9 cellular contexts compared by ENCODE assay signal in genomic region chr6:11043961-11044711, GRCh38. TPM values are rescaled to one million over a fixed set of nuclear protein-coding genes. Genes with fewer than 3 reads are reported as not detected.
DNase-seq lines count a peak whose midpoint lies in the region; ATAC-seq, FAIRE-seq and TF ChIP-seq lines count a peak whose summit lies in the region.
"Had no signal": no experiment of that assay in that cellular context is flagged by ENCODE, and none has a peak within 500 bp of the region (broad histone marks: within the 10 kb centered on the region; RNA-seq: fewer than 3 reads in every experiment).

A gene with protein sequence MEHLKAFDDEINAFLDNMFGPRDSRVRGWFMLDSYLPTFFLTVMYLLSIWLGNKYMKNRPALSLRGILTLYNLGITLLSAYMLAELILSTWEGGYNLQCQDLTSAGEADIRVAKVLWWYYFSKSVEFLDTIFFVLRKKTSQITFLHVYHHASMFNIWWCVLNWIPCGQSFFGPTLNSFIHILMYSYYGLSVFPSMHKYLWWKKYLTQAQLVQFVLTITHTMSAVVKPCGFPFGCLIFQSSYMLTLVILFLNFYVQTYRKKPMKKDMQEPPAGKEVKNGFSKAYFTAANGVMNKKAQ (minus strand): TSS chr6:11044305. CDS start chr6:11044230, 75 bp downstream.

- 31% methylated on average over 46 of the region's 124 CpGs for WGBS in GM12878 (ENCODE audit: insufficient coverage, insufficient replicate concordance, low lambda C conversion rate, missing lambda C conversion rate)

- BruUV-seq in GM12878 (replicated peaks; lab: Mats Ljungman, UMichigan), result no TSS peak

- H3K4me3 ChIP-seq in GM12878, result peak within 1 kb of the TSS; percentile 58
- peak within 1 kb of the TSS; percentile 67 for H3K4me3 ChIP-seq in iPS-20b (ENCODE audit: low read length)

- no peak for TF ChIP-seq EP300 in GM12878 (IDR thresholded peaks at IDR 0.05; ENCODE audit: borderline replicate concordance in 1 of 2, control insufficient read depth in 1 of 2, low read depth in 2 of 2, low read length in 2 of 2)

- in situ Hi-C loops in GM12878 (cut with MboI), result no loop called here

- CTCF ChIA-PET in GM12878 (lab: Yijun Ruan, JAX), result no interaction called here

- TF ChIP-seq POLR2A in GM12878 (IDR thresholded peaks at IDR 0.05; ENCODE audit: low read depth, low read length), result no peak

- H3K27me3 ChIP-seq in GM12878 (replicated peaks in 1 of 2; ENCODE audit: control insufficient read depth in 2 of 2, insufficient read depth in 2 of 2, low read length in 1 of 2) (peaks cover 8 to 22% of the 10 kb centered on the region in 2 experiments), iPS-20b (ENCODE audit: insufficient read depth, low read length) (peaks cover 67% of the 10 kb centered on the region)

- DNase-seq in CMK (ENCODE audit: low read depth) (peak; percentile 35), GM20000 (ENCODE audit: low spot score) (peak; percentile 84), NCI-H748 (lab: John Stamatoyannopoulos, UW; ENCODE audit: unreplicated experiment) (peak; percentile 86), GM12878 (ENCODE audit: low read depth, low spot score) (no peak), NCI-H446 treated with DMSO at 0.1 percent for 48 hours (lab: John Stamatoyannopoulos, UW) (no peak)
- DNase-seq in stimulated activated CD4-positive, alpha-beta T cell treated with anti-CD3 and anti-CD28 coated beads, Interleukin-2, amount 100 ng/mL, for 48 hours, result peak; percentile 27 to 37

- no peaks in the 10 kb centered on the region for H4K20me1 ChIP-seq in GM12878 (ENCODE audit: control insufficient read depth, insufficient read depth)

- H3K27ac ChIP-seq in GM12878 (ENCODE audit: control insufficient read depth, insufficient read depth), result no peak within 1 kb of the TSS
- no peak within 1 kb of the TSS for H3K27ac ChIP-seq in iPS-20b (ENCODE audit: low read length)

- RAD21 ChIA-PET in GM12878 (lab: Charles Lee; ENCODE audit: unreplicated experiment), result no interaction called here

- SMC1A ChIA-PET in GM12878 (lab: Charles Lee; ENCODE audit: uncharacterized antibody, unreplicated experiment), result no interaction called here

- H2AFZ ChIP-seq in GM12878 (ENCODE audit: control insufficient read depth, low read depth, low read length), result peak within 1 kb of the TSS; percentile 4; the same call in 1 of the 2 replicates

- H3K36me3 ChIP-seq in GM12878 (ENCODE audit: control insufficient read depth in 2 of 2, insufficient read depth in 2 of 2, low read length in 1 of 2), result no peaks in the 10 kb centered on the region
- no peaks in the 10 kb centered on the region for H3K36me3 ChIP-seq in iPS-20b (ENCODE audit: insufficient read depth, low read depth, low read length)

- no peak for FAIRE-seq in GM12878 (lab: Jason Lieb, UNC)
- FAIRE-seq: TTC549 had no signal

- no peak within 1 kb of the TSS for H3K9ac ChIP-seq in GM12878 (ENCODE audit: control insufficient read depth, insufficient read depth, low read length)
- H3K9ac ChIP-seq in iPS-20b (ENCODE audit: low read depth, low read length), result no peak within 1 kb of the TSS

- TF ChIP-seq RAD21 in GM12878 (IDR thresholded peaks at IDR 0.05; ENCODE audit: insufficient read depth, low read depth, low read length), result peak; percentile 28; the same call in 1 of the 2 replicates

- intact Hi-C loops in GM12878 (cut with micrococcal nuclease; ENCODE audit: unreplicated experiment), result no loop called here

- POLR2A ChIA-PET in GM12878 (lab: Charles Lee), result no interaction called here

- TF ChIP-seq CTCF in GM20000 (IDR thresholded peaks at IDR 0.05; ENCODE audit: extremely low read depth, missing control alignments), result peak; percentile 99
- peak; percentile 33 to 47 (median 42); a peak in 5 of 6 replicates for TF ChIP-seq CTCF in GM12878 (IDR thresholded peaks at IDR 0.05 in 2 of 3, conservative IDR thresholded peaks at IDR 0.05 in 1 of 3; ENCODE audit: control insufficient read depth in 2 of 3, extremely low read depth in 1 of 3, insufficient read depth in 1 of 3, low read depth in 3 of 3, low read length in 3 of 3)

- ATAC-seq in GM12878, result peak; percentile 78
- ATAC-seq in HG03135 (IDR thresholded peaks at IDR 0.05; ENCODE audit: unreplicated experiment), result no peak

- peak within 1 kb of the TSS; percentile 94 for H3K4me2 ChIP-seq in GM12878 (ENCODE audit: control insufficient read depth, insufficient read depth)

- H3K4me1 ChIP-seq in GM12878 (ENCODE audit: control insufficient read depth, insufficient read depth, low read length) (0 out of 2 replicates have a peak, but pooled peaks cover 4% of the 10 kb centered on the region), iPS-20b (ENCODE audit: insufficient read depth, low read length) (no peaks in the 10 kb centered on the region)

- no peaks in the 10 kb centered on the region for H3K79me2 ChIP-seq in GM12878 (ENCODE audit: control insufficient read depth, insufficient read depth, low read length)

- H3K9me3 ChIP-seq in GM12878 (replicated peaks; ENCODE audit: control insufficient read depth, insufficient read depth, low read length) (no peaks in the 10 kb centered on the region), iPS-20b (ENCODE audit: insufficient read depth, low read depth, low read length) (no peaks in the 10 kb centered on the region)

TF ChIP-seq in GM12878, 131 proteins besides CTCF, POLR2A, EP300 and RAD21 (continues in another document):
- no peak for TF ChIP-seq MTA3 (IDR thresholded peaks at IDR 0.05; ENCODE audit: borderline replicate concordance, low read length)
- TF ChIP-seq, protein P1, sequence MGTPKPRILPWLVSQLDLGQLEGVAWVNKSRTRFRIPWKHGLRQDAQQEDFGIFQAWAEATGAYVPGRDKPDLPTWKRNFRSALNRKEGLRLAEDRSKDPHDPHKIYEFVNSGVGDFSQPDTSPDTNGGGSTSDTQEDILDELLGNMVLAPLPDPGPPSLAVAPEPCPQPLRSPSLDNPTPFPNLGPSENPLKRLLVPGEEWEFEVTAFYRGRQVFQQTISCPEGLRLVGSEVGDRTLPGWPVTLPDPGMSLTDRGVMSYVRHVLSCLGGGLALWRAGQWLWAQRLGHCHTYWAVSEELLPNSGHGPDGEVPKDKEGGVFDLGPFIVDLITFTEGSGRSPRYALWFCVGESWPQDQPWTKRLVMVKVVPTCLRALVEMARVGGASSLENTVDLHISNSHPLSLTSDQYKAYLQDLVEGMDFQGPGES (IDR thresholded peaks at IDR 0.05), result no peak
- peak in 1 of 2 experiments; percentile 57; a peak in 1 of 3 replicates for TF ChIP-seq EGR1 (IDR thresholded peaks at IDR 0.05; ENCODE audit: borderline replicate concordance in 1 of 2, low read depth in 2 of 2, low read length in 2 of 2)
- TF ChIP-seq YY1 (IDR thresholded peaks at IDR 0.05; ENCODE audit: low read depth, low read length), result 0 out of 2 replicates have a peak, but pooled peaks have one; percentile 21
- TF ChIP-seq, protein P2, sequence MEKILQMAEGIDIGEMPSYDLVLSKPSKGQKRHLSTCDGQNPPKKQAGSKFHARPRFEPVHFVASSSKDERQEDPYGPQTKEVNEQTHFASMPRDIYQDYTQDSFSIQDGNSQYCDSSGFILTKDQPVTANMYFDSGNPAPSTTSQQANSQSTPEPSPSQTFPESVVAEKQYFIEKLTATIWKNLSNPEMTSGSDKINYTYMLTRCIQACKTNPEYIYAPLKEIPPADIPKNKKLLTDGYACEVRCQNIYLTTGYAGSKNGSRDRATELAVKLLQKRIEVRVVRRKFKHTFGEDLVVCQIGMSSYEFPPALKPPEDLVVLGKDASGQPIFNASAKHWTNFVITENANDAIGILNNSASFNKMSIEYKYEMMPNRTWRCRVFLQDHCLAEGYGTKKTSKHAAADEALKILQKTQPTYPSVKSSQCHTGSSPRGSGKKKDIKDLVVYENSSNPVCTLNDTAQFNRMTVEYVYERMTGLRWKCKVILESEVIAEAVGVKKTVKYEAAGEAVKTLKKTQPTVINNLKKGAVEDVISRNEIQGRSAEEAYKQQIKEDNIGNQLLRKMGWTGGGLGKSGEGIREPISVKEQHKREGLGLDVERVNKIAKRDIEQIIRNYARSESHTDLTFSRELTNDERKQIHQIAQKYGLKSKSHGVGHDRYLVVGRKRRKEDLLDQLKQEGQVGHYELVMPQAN (conservative IDR thresholded peaks at IDR 0.05), result no peak

RNA-seq across cellular contexts. Expression of the gene that starts here (rescaled TPM):
- total RNA-seq in GM12878 (2013; cell fraction: nucleolus; rRNA removed), result not detected in 2 replicates
- total RNA-seq in GM12878 (2014; rRNA removed), result not detected in 2 replicates
- total RNA-seq in GM12878 (2014; rRNA removed; fragmentation: Illumina TruSeq; extraction: Trizol), result not detected in 2 replicates
- not detected in 2 replicates for total RNA-seq in GM12878 (2021)
- polyA plus RNA-seq in GM12878 (2011; ENCODE audit: low read depth), result not detected
- polyA plus RNA-seq in GM12878 (2011; rRNA removed), result 0.03 TPM in 1 of 2 replicates, not detected in the other
- not detected in 2 replicates for polyA plus RNA-seq in GM12878 (2011; cell fraction: cytosol; rRNA removed)
- polyA plus RNA-seq in GM12878 (2011; cell fraction: nucleus; rRNA removed), result not detected in 2 replicates
- 0.03 TPM in 1 of 2 replicates, not detected in the other for polyA plus RNA-seq in GM12878 (2012)
- polyA plus RNA-seq in GM12878 (2014; fragmentation: Illumina TruSeq; extraction: Trizol), result 0.01 TPM in 1 of 2 replicates, not detected in the other
- polyA plus RNA-seq in GM12878 (2014; fragmentation: Nextera tagmentation; extraction: Ambion mirVana), result not detected
- polyA plus RNA-seq in GM12878 (2014; rRNA removed), result not detected in 2 replicates
- polyA plus RNA-seq in GM12878 (2016; fragmentation: Nextera tagmentation; extraction: Ambion mirVana), result not detected
- not detected in 2 replicates for polyA minus RNA-seq in GM12878 (2011; rRNA and poly(A)+ RNA removed)
- polyA minus RNA-seq in GM12878 (2011; cell fraction: cytosol; rRNA and poly(A)+ RNA removed), result not detected in 2 replicates
- polyA minus RNA-seq in GM12878 (2011; cell fraction: nucleus; rRNA and poly(A)+ RNA removed), result not detected in 2 replicates

Comparison
In these comparisons a context has a peak if more than half of its experiments do, and no peak if none do; other contexts are left out.
1. Peak in ATAC-seq, H3K4me3 ChIP-seq and H3K4me2 ChIP-seq in GM12878; RNA of the gene not detected or under 1 TPM.
2. DNase-seq: peak in CMK (single experiment), GM20000 (single experiment), NCI-H748 (single experiment) and stimulated activated CD4-positive, alpha-beta T cell treated with anti-CD3 and anti-CD28 coated beads, Interleukin-2, amount 100 ng/mL, for 48 hours (2 of 2); none in GM12878 (single experiment) and NCI-H446 treated with DMSO at 0.1 percent for 48 hours (single experiment).